In the genomic region with DNA sequence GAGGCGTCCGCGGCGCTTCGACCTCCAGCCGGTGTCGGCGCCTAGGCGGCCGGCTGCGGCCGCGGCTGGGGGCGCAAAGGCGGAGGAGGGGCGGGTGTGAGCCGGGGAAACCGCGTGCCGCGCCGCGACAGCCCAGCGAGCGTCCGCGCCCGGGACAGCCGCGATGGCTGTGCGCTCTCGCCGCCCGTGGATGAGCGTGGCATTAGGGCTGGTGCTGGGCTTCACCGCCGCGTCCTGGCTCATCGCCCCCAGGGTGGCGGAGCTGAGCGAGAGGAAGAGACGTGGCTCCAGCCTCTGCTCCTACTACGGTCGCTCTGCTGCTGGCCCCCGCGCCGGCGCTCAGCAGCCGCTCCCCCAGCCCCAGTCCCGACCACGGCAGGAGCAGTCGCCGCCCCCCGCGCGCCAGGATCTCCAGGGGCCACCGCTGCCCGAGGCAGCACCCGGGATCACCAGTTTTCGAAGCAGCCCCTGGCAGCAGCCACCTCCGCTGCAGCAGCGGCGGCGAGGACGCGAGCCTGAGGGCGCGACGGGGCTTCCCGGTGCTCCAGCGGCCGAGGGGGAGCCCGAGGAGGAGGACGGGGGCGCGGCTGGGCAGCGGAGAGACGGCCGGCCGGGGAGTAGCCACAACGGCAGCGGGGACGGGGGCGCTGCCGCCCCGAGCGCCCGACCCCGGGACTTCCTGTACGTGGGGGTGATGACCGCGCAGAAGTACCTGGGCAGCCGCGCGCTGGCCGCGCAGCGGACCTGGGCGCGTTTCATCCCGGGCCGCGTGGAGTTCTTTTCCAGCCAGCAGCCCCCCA, we compare ENCODE assay signal across 7 cellular contexts. TPM values are rescaled to one million over a fixed set of nuclear protein-coding genes. Genes with fewer than 3 reads are reported as not detected.
A peak's percentile ranks its signal among the peaks of the same experiment; 100 is the strongest.
DNase-seq lines count a peak whose midpoint lies in the region; ATAC-seq and TF ChIP-seq lines count a peak whose summit lies in the region.

No MANE protein-coding gene starts in this region.

- H3K27me3 Mint-ChIP-seq in naive B cell = peaks cover 36 to 63% (median 44%) of the 10 kb centered on the region in 3 donors

- no peak for DNase-seq in HFF-Myc (ENCODE audit: extremely low read depth, low read depth)
- DNase-seq in RPMI8226 = peak; percentile 18
- DNase-seq in erythroblast (lab: John Stamatoyannopoulos, UW) = peak; percentile 36 to 50
- DNase-seq in naive B cell = no peak
- no peak for DNase-seq in NCI-H1092 (lab: John Stamatoyannopoulos, UW)
- DNase-seq in activated effector memory CD4-positive, alpha-beta T cell treated with anti-CD3 and anti-CD28 coated beads, Interleukin-2, amount 50 U/mL, for 16 hours = no peak

- no peak overlapping the region for H3K27ac Mint-ChIP-seq in naive B cell

- peak overlapping the region; percentile 49 for H3K4me3 ChIP-seq in HFF-Myc (replicated peaks; ENCODE audit: low read depth, low read length)

- no peak for TF ChIP-seq POLR2A in erythroblast (IDR thresholded peaks at IDR 0.05; ENCODE audit: low read length)

- ATAC-seq in GM18517 (IDR thresholded peaks at IDR 0.05; ENCODE audit: unreplicated experiment) (peak; percentile 28), naive B cell (ENCODE audit: low read depth in 2 of 2) (peak; percentile 18 to 21)

- peak overlapping the region in 4 of 8 donors; percentile 8 to 80 (median 66) for H3K4me3 Mint-ChIP-seq in naive B cell

- H3K36me3 Mint-ChIP-seq in naive B cell = peaks cover 0 to 17% of the 10 kb centered on the region in 2 donors

- H3K9me3 Mint-ChIP-seq in naive B cell = no peaks in the 10 kb centered on the region

- no peak for TF ChIP-seq CTCF in HFF-Myc (IDR thresholded peaks at IDR 0.05; ENCODE audit: low read depth, low read length, missing control alignments)

- peaks cover 13 to 16% (median 14%) of the 10 kb centered on the region in 3 donors for H3K4me1 Mint-ChIP-seq in naive B cell

RNA-seq across cellular contexts. Expression of a gene that starts 0.6 kb away (rescaled TPM):
- not detected for polyA plus RNA-seq in naive B cell (ENCODE audit: low read depth in 6 of 6)

Comparison
In these comparisons a context has a peak if more than half of its experiments do, and no peak if none do; other contexts are left out.
1. DNase-seq: peak in RPMI8226 (single experiment) and erythroblast (2 of 2); none in HFF-Myc (single experiment), naive B cell (single experiment), NCI-H1092 (single experiment) and activated effector memory CD4-positive, alpha-beta T cell treated with anti-CD3 and anti-CD28 coated beads, Interleukin-2, amount 50 U/mL, for 16 hours (single experiment).